10 cellular contexts compared by ENCODE assay signal in the genomic region with DNA sequence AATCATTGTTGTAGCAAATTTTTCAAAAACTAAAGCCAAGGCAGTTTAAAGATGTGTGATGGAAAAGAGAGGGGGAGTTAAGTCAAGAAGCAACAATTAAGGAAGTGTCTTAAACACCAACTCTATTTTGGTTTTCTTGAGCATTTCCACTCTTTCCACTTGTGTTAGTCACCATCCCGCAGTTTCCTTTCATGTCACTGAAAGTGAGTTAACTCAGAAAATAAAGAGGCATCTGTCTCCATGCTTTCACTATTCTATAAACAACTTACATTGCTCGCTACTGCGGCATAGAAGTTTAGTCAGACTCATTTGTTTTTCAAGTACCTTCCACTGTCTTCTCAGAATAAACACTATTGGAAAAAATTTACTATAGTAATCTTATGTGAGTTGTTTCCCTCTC.
DNase-seq lines count a peak whose midpoint lies in the region; ATAC-seq and TF ChIP-seq lines count a peak whose summit lies in the region.
"Had no signal": no experiment of that assay in that cellular context is flagged by ENCODE, and none has a peak within 500 bp of the region (broad histone marks: within the 10 kb centered on the region; RNA-seq: fewer than 3 reads in every experiment).

No MANE protein-coding gene starts in this region.

- H3K4me2 ChIP-seq in mesenchymal stem cell (ENCODE audit: low read length, poor library complexity, severe bottlenecking) = no peak overlapping the region

- H3K9ac ChIP-seq in mesenchymal stem cell (ENCODE audit: low read length) = no peak overlapping the region

- H3K4ac ChIP-seq in mesenchymal stem cell (ENCODE audit: low read depth in 1 of 2, low read length in 2 of 2) = no peak overlapping the region

- H2AK5ac ChIP-seq in mesenchymal stem cell (ENCODE audit: low read length, severe bottlenecking) = no peak overlapping the region

- no peaks in the 10 kb centered on the region for H3K4me1 ChIP-seq in mesenchymal stem cell (ENCODE audit: control insufficient read depth, insufficient read depth, low read depth, low read length)
- no peaks in the 10 kb centered on the region for H3K4me1 ChIP-seq in adrenal gland (replicated peaks in 1 of 2)

- H3K27ac ChIP-seq in mesenchymal stem cell (ENCODE audit: low read length, poor library complexity, severe bottlenecking) (no peak overlapping the region), adrenal gland (no peak overlapping the region)
- H3K27ac ChIP-seq: VCaP had no signal

- peak; percentile 51 for ATAC-seq in GM18499 (IDR thresholded peaks at IDR 0.05; ENCODE audit: insufficient read depth, unreplicated experiment)
- ATAC-seq in HG02763 (IDR thresholded peaks at IDR 0.05; ENCODE audit: unreplicated experiment) = peak; percentile 40

- 0% methylated on average over 1 of the region's 3 CpGs for WGBS in mesenchymal stem cell
- 52 to 59% (median 58%) methylated on average over 3 of the region's 3 CpGs for WGBS in adrenal gland, 4 donors

- no peaks in the 10 kb centered on the region for H3K79me1 ChIP-seq in mesenchymal stem cell (replicated peaks; ENCODE audit: low read length, poor library complexity, severe bottlenecking)

- H3K27me3 ChIP-seq in mesenchymal stem cell (ENCODE audit: control insufficient read depth in 1 of 2, insufficient read depth in 1 of 2, low read length in 2 of 2) (no peaks in the 10 kb centered on the region), MG63 (no peaks in the 10 kb centered on the region), adrenal gland (no peaks in the 10 kb centered on the region)

- intact Hi-C loops in adrenal gland (cut with DNase I) = no loop called here

- H3K36me3 ChIP-seq in mesenchymal stem cell (ENCODE audit: control insufficient read depth in 1 of 2, insufficient read depth in 2 of 2, low read depth in 1 of 2, low read length in 2 of 2) (no peaks in the 10 kb centered on the region), MG63 (no peaks in the 10 kb centered on the region), adrenal gland (replicated peaks in 1 of 2) (no peaks in the 10 kb centered on the region)

- no peak for TF ChIP-seq CTCF in adrenal gland (IDR thresholded peaks at IDR 0.05)
- no peak for TF ChIP-seq CTCF in GM10266 (IDR thresholded peaks at IDR 0.05; ENCODE audit: control insufficient read depth, insufficient read depth, low read depth, missing control alignments)

- TF ChIP-seq POLR2A in adrenal gland (IDR thresholded peaks at IDR 0.05) = no peak

- no peaks in the 10 kb centered on the region for H3K9me3 ChIP-seq in mesenchymal stem cell (ENCODE audit: control insufficient read depth, low read length)
- H3K9me3 ChIP-seq in MG63 = no peaks in the 10 kb centered on the region
- no peaks in the 10 kb centered on the region for H3K9me3 ChIP-seq in adrenal gland (replicated peaks in 1 of 3)

- H4K8ac ChIP-seq in mesenchymal stem cell (ENCODE audit: low read length) = no peak overlapping the region

- peak; percentile 71 for DNase-seq in SIG-M5 (lab: John Stamatoyannopoulos, UW)
- DNase-seq in mesenchymal stem cell = peak; percentile 94
- DNase-seq in MG63 = no peak
- no peak for DNase-seq in adrenal gland
- DNase-seq in GM10266 (ENCODE audit: extremely low spot score) = no peak
- DNase-seq in NCI-H1694 (lab: John Stamatoyannopoulos, UW) = no peak
- DNase-seq: NCI-H2029 treated with DMSO at 0.1 percent for 48 hours had no signal

- H2BK120ac ChIP-seq in mesenchymal stem cell (ENCODE audit: low read depth, low read length) = no peak overlapping the region

- no peak overlapping the region for H2AFZ ChIP-seq in mesenchymal stem cell (ENCODE audit: low read depth, low read length)

- no peak overlapping the region for H2BK5ac ChIP-seq in mesenchymal stem cell (ENCODE audit: low read depth, low read length, poor library complexity, severe bottlenecking)

- no peak overlapping the region for H2BK15ac ChIP-seq in mesenchymal stem cell (ENCODE audit: low read depth, poor library complexity, severe bottlenecking)

- H3K18ac ChIP-seq in mesenchymal stem cell (ENCODE audit: low read depth in 1 of 2, low read length in 2 of 2) = no peak overlapping the region

- H4K91ac ChIP-seq in mesenchymal stem cell (ENCODE audit: low read length) = no peak overlapping the region

- no peak overlapping the region for H2BK12ac ChIP-seq in mesenchymal stem cell (ENCODE audit: low read length in 2 of 2)

- H3K4me3 ChIP-seq in mesenchymal stem cell (ENCODE audit: insufficient read depth in 1 of 2, low read depth in 1 of 2, low read length in 2 of 2) (no peak overlapping the region), MG63 (no peak overlapping the region), adrenal gland (no peak overlapping the region)

- H3K23ac ChIP-seq in mesenchymal stem cell (ENCODE audit: low read length in 2 of 2) = no peak overlapping the region

- H3K14ac ChIP-seq in mesenchymal stem cell (ENCODE audit: low read length in 2 of 2) = no peak overlapping the region

Comparison
In these comparisons a context has a peak if more than half of its experiments do, and no peak if none do; other contexts are left out.
1. DNase-seq: peak in SIG-M5 (single experiment) and mesenchymal stem cell (single experiment); none in MG63 (single experiment), adrenal gland (0 of 7), GM10266 (single experiment) and NCI-H1694 (single experiment).